13 cellular contexts compared by ENCODE assay signal in genomic region chr15:64035525-64035924, GRCh38. TPM values are rescaled to one million over a fixed set of nuclear protein-coding genes. Genes with fewer than 3 reads are reported as not detected.
A peak's percentile ranks its signal among the peaks of the same experiment; 100 is the strongest.
DNase-seq lines count a peak whose midpoint lies in the region; ATAC-seq and TF ChIP-seq lines count a peak whose summit lies in the region.
"Had no signal": no experiment of that assay in that cellular context is flagged by ENCODE, and none has a peak within 500 bp of the region (broad histone marks: within the 10 kb centered on the region; RNA-seq: fewer than 3 reads in every experiment).

No MANE protein-coding gene starts in this region.

- peak overlapping the region; percentile 30 for H3K27ac ChIP-seq in right cardiac atrium (ENCODE audit: low read length)
- peak overlapping the region in 3 of 4 donors; percentile 2 to 52 (median 34) for H3K27ac ChIP-seq in gastrocnemius medialis
- H3K27ac ChIP-seq in smooth muscle cell (ENCODE audit: low read depth) = no peak overlapping the region

- WGBS in right cardiac atrium = 46% methylated on average over 1 of the region's 1 CpG
- 100% methylated on average over 1 of the region's 1 CpG for WGBS in smooth muscle cell (ENCODE audit: low lambda C conversion rate)

- in situ Hi-C loops in gastrocnemius medialis (cut with MboI; ENCODE audit: low sequenced_read_pairs in 4 of 4) = no loop called here

- H3K9me3 Mint-ChIP-seq in activated B cell treated with CpG ODN at 0.5 μM for 24 hours = no peaks in the 10 kb centered on the region
- H3K9me3 Mint-ChIP-seq: CD4-positive, alpha-beta memory T cell; GM23338 had no signal

- intact Hi-C loops in activated B cell treated with CpG ODN at 0.5 μM for 24 hours (cut with micrococcal nuclease) = no loop called here
- intact Hi-C loops in right cardiac atrium (cut with DNase I) = no loop called here
- intact Hi-C loops in gastrocnemius medialis (cut with DNase I; ENCODE audit: low total_unique reads) = no loop called here

- H3K9me3 ChIP-seq in right cardiac atrium (ENCODE audit: control insufficient read depth, low read length) = no peaks in the 10 kb centered on the region
- H3K9me3 ChIP-seq in gastrocnemius medialis = no peaks in the 10 kb centered on the region
- no peaks in the 10 kb centered on the region for H3K9me3 ChIP-seq in smooth muscle cell (replicated peaks; ENCODE audit: low read depth)

- no peaks in the 10 kb centered on the region for H3F3A ChIP-seq in smooth muscle cell (ENCODE audit: low read depth)

- H3K27me3 ChIP-seq in right cardiac atrium (ENCODE audit: control insufficient read depth, insufficient read depth) = no peaks in the 10 kb centered on the region
- no peaks in the 10 kb centered on the region for H3K27me3 ChIP-seq in gastrocnemius medialis
- H3K27me3 ChIP-seq in smooth muscle cell (ENCODE audit: low read depth) = no peaks in the 10 kb centered on the region

- no peak overlapping the region for H3K4me3 Mint-ChIP-seq in activated B cell treated with CpG ODN at 0.5 μM for 24 hours
- H3K4me3 Mint-ChIP-seq: B cell; CD4-positive, alpha-beta memory T cell; GM23338 had no signal

- no peak overlapping the region for H3K4me3 ChIP-seq in right cardiac atrium (ENCODE audit: low read length)
- no peak overlapping the region for H3K4me3 ChIP-seq in gastrocnemius medialis
- no peak overlapping the region for H3K4me3 ChIP-seq in smooth muscle cell
- H3K4me3 ChIP-seq: GM23338 had no signal

- peak overlapping the region; percentile 57 for H3K27ac Mint-ChIP-seq in activated B cell treated with CpG ODN at 0.5 μM for 24 hours
- H3K27ac Mint-ChIP-seq: B cell, GM23338 had no signal

- no peak overlapping the region for H3K4me2 ChIP-seq in smooth muscle cell
- H3K4me2 ChIP-seq: GM23338 had no signal

- H3K4me1 ChIP-seq in right cardiac atrium (ENCODE audit: control insufficient read depth, insufficient read depth, low read length) (peaks cover 9% of the 10 kb centered on the region), gastrocnemius medialis (peaks cover 7 to 19% of the 10 kb centered on the region in 2 donors), smooth muscle cell (ENCODE audit: low read depth) (no peaks in the 10 kb centered on the region)

- no peak overlapping the region for H3K9ac ChIP-seq in smooth muscle cell (ENCODE audit: low read depth)

- peak; percentile 54 for DNase-seq in Ammon's horn (ENCODE audit: low spot score)
- no peak for DNase-seq in activated B cell treated with CpG ODN at 0.5 μM for 24 hours
- no peak for DNase-seq in right cardiac atrium
- DNase-seq in gastrocnemius medialis = no peak
- no peak for DNase-seq in smooth muscle cell (lab: John Stamatoyannopoulos, UW; ENCODE audit: unreplicated experiment)
- DNase-seq in CD1c-positive myeloid dendritic cell (ENCODE audit: extremely low spot score) = no peak
- DNase-seq in activated CD8-positive, alpha-beta memory T cell treated with anti-CD3 and anti-CD28 coated beads for 24 hours = no peak
- DNase-seq: ACHN; CD4-positive, alpha-beta memory T cell; DMS79; H7 had no signal

- H3K79me2 ChIP-seq in smooth muscle cell (ENCODE audit: low read depth) = no peaks in the 10 kb centered on the region

- H2AFZ ChIP-seq in smooth muscle cell (ENCODE audit: low read depth) = no peak overlapping the region
- H2AFZ ChIP-seq: GM23338 had no signal

- POLR2A ChIA-PET in activated B cell treated with CpG ODN at 0.5 μM for 24 hours (lab: Charles Lee) = interaction anchor here (1.3 kb wide), 1 partner anchor 25 kb away, joined by 3 read pairs; no protein-coding TSS in a partner anchor

- TF ChIP-seq POLR2A in gastrocnemius medialis (IDR thresholded peaks at IDR 0.05) = no peak

- H3K36me3 ChIP-seq in gastrocnemius medialis (peaks cover 0 to 26% of the 10 kb centered on the region in 2 donors), smooth muscle cell (ENCODE audit: low read depth) (no peaks in the 10 kb centered on the region)

- no peaks in the 10 kb centered on the region for H3K27me3 Mint-ChIP-seq in activated B cell treated with CpG ODN at 0.5 μM for 24 hours
- H3K27me3 Mint-ChIP-seq: B cell; CD4-positive, alpha-beta memory T cell had no signal

- no peaks in the 10 kb centered on the region for H4K20me1 ChIP-seq in smooth muscle cell (ENCODE audit: low read depth)

- no peaks in the 10 kb centered on the region for H3K36me3 Mint-ChIP-seq in activated B cell treated with CpG ODN at 0.5 μM for 24 hours (ENCODE audit: low read depth)
- H3K36me3 Mint-ChIP-seq: CD4-positive, alpha-beta memory T cell had no signal

- CTCF ChIA-PET in activated B cell treated with CpG ODN at 0.5 μM for 24 hours (lab: Charles Lee) = interaction anchor here (1.5 kb wide), 1 partner anchor 11 kb away, joined by 3 read pairs; the partner anchor contains the start of gene DAPK2

- ATAC-seq in activated B cell treated with CpG ODN at 0.5 μM for 24 hours (ENCODE audit: low read depth) = no peak
- peak in 1 of 2 donors; percentile 50 for ATAC-seq in right cardiac atrium
- no peak for ATAC-seq in gastrocnemius medialis
- ATAC-seq: GM23338 had no signal

- TF ChIP-seq CTCF in activated B cell treated with CpG ODN at 0.5 μM for 24 hours (IDR thresholded peaks at IDR 0.05) = no peak
- no peak for TF ChIP-seq CTCF in gastrocnemius medialis (IDR thresholded peaks at IDR 0.05 in 4 of 5, conservative IDR thresholded peaks at IDR 0.05 in 1 of 5)
- TF ChIP-seq CTCF in smooth muscle cell (IDR thresholded peaks at IDR 0.05; ENCODE audit: borderline replicate concordance, insufficient read depth, poor library complexity, severe bottlenecking) = no peak

- peaks cover 18% of the 10 kb centered on the region for H3K4me1 Mint-ChIP-seq in activated B cell treated with CpG ODN at 0.5 μM for 24 hours

RNA-seq across cellular contexts. Expression of gene DAPK2, which starts 10.8 kb away (rescaled TPM):
- total RNA-seq in activated B cell treated with CpG ODN at 0.5 μM for 24 hours = 4.2 and 4.3 TPM in 2 replicates
- 10 to 100 TPM; 83.5 to 95.1 (median 88.1) TPM for total RNA-seq in right cardiac atrium
- 48.8 TPM for polyA plus RNA-seq in right cardiac atrium
- total RNA-seq in gastrocnemius medialis = 10 to 100 TPM; 28.5 to 70.8 (median 52.7) TPM
- total RNA-seq in smooth muscle cell = not detected in 2 replicates
- not detected in 2 replicates for polyA plus RNA-seq in smooth muscle cell

RNA-seq across cellular contexts. Expression of gene CIAO2A, which starts 58.1 kb away (rescaled TPM):
- total RNA-seq in activated B cell treated with CpG ODN at 0.5 μM for 24 hours (58.4 and 63.2 TPM in 2 replicates), right cardiac atrium (10 to 100 TPM; 43.9 to 66.2 (median 53.6) TPM), gastrocnemius medialis (10 to 100 TPM; 26.6 to 65.2 (median 55.1) TPM), smooth muscle cell (123 and 130 TPM in 2 replicates)
- polyA plus RNA-seq in right cardiac atrium (82.7 TPM), smooth muscle cell (110 and 117 TPM in 2 replicates)
